6 cellular contexts compared by ENCODE assay signal in the genomic region with DNA sequence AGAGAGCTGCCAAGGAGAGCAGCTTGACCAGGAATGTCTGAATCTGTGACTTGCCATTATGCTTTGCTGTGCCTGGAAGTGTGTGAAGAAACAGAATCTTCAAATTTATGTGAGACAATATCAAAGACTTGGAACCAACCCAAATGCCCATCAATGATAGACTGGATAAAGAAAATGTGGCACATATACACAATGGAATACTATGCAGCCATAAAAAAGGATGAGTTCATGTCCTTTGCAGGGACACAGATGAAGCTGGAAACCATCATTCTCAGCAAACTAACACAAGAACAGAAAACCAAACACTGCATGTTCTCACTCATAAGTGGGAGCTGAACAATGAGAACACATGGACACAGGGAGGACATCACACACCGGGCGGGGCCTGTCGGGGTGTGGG. TPM values are rescaled to one million over a fixed set of nuclear protein-coding genes. Genes with fewer than 3 reads are reported as not detected.
"Had no signal": no experiment of that assay in that cellular context is flagged by ENCODE, and none has a peak within 500 bp of the region (broad histone marks: within the 10 kb centered on the region; RNA-seq: fewer than 3 reads in every experiment).

No MANE protein-coding gene starts in this region.

RNA-seq across cellular contexts. Expression of gene NOS1AP, which starts 15.5 kb away (rescaled TPM):
- total RNA-seq: activated naive CD8-positive, alpha-beta T cell treated with anti-CD3 and anti-CD28 coated beads, Interleukin-2, amount 10 ng/mL, durations not matched to agents 7 days and 5 days; activated T-helper 2 cell treated with anti-CD3 and anti-CD28 coated beads, Interferon-gamma antibody, Interleukin-2, Interleukin-4, amounts not matched to agents 10 μg/mL and 5 μg/mL and 100 μg/mL, durations not matched to agents 14 hours and 24 hours and 36 hours had no signal

RNA-seq across cellular contexts. Expression of gene OLFML2B, which starts 30.3 kb away (rescaled TPM):
- total RNA-seq: activated T-cell treated with anti-CD3 and anti-CD28 coated beads, Interleukin-2, amount 50 U/mL, for 72 hours; activated T-helper 1 cell treated with anti-CD3 and anti-CD28 coated beads, Interleukin-12 subunit alpha, Interleukin-12 subunit beta, Interleukin-2, Interleukin-4 antibody, amounts not matched to agents 30 ng/mL and 10 ng/mL and 1 ng/mL, durations not matched to agents 14 hours and 24 hours and 36 hours; activated T-helper 17 cell treated with anti-CD3 and anti-CD28 coated beads, Interleukin-2, amount 50 U/mL, for 72 hours; activated T-helper 2 cell treated with anti-CD3 and anti-CD28 coated beads, Interferon-gamma antibody, Interleukin-2, Interleukin-4, amounts not matched to agents 10 μg/mL and 5 μg/mL and 100 μg/mL, durations not matched to agents 14 hours and 24 hours and 36 hours; bronchial epithelial cell had no signal
